ENCODE assay signal across 12 cellular contexts in the genomic region with DNA sequence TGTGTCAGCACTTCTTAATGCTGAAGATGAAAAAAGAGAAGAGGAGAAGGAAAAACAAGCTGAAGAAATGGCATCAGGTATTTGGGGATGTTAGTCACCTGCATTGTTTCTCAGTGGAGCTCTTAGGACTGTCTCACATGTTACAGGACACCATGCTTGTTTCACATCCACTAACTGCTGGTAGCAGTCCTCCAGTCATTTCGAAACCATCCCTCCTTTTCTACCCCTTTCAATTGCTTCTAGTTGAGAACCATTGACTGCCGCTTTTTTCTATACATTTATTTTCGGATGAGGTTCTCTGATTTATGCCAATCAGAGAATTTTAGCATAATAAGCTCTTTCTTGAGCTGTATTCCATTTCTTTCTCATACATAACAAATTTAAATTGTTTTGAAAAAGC. TPM values are rescaled to one million over a fixed set of nuclear protein-coding genes. Genes with fewer than 3 reads are reported as not detected.
DNase-seq lines count a peak whose midpoint lies in the region; ATAC-seq and TF ChIP-seq lines count a peak whose summit lies in the region.
"Had no signal": no experiment of that assay in that cellular context is flagged by ENCODE, and none has a peak within 500 bp of the region (broad histone marks: within the 10 kb centered on the region; RNA-seq: fewer than 3 reads in every experiment).

No MANE protein-coding gene starts in this region.

- no peak overlapping the region for H2AFZ ChIP-seq in KMS-11 (ENCODE audit: low read depth)

- no peaks in the 10 kb centered on the region for H3K9me3 Mint-ChIP-seq in CD8-positive, alpha-beta T cell

- H4K20me1 ChIP-seq in KMS-11 (ENCODE audit: insufficient read depth) = no peaks in the 10 kb centered on the region

- intact Hi-C loops in CD8-positive, alpha-beta T cell (cut with DNase I, micrococcal nuclease) = loop anchor here (5.0 kb wide), 2 partner anchors 84 to 299 kb away; a partner anchor contains a TSS
- intact Hi-C loops in posterior vena cava (cut with DNase I) = no loop called here

- peaks cover 53% of the 10 kb centered on the region for H3K36me3 Mint-ChIP-seq in CD8-positive, alpha-beta T cell

- no peak for TF ChIP-seq CTCF in CD8-positive, alpha-beta T cell (IDR thresholded peaks at IDR 0.05)
- TF ChIP-seq CTCF in KMS-11 (conservative IDR thresholded peaks at IDR 0.05; ENCODE audit: low read depth, low read length) = no peak
- TF ChIP-seq CTCF in suprapubic skin (IDR thresholded peaks at IDR 0.05) = no peak

- ATAC-seq in CD8-positive, alpha-beta T cell = no peak
- peak; percentile 100 for ATAC-seq in GM19043 (IDR thresholded peaks at IDR 0.05; ENCODE audit: low read depth, unreplicated experiment)
- peak; percentile 100 for ATAC-seq in HG02840 (IDR thresholded peaks at IDR 0.05; ENCODE audit: low FRiP score, unreplicated experiment)

- H3K9me3 ChIP-seq in CD8-positive, alpha-beta T cell (ENCODE audit: low read length) = no peaks in the 10 kb centered on the region
- H3K9me3 ChIP-seq in suprapubic skin = no peaks in the 10 kb centered on the region
- H3K9me3 ChIP-seq: transverse colon had no signal

- H3K4me3 Mint-ChIP-seq in CD8-positive, alpha-beta T cell = no peak overlapping the region

- H3K36me3 ChIP-seq in CD8-positive, alpha-beta T cell (ENCODE audit: insufficient read depth, low read length) = peaks cover 9% of the 10 kb centered on the region
- H3K36me3 ChIP-seq in KMS-11 (ENCODE audit: insufficient read depth) = no peaks in the 10 kb centered on the region
- peaks cover 43% of the 10 kb centered on the region for H3K36me3 ChIP-seq in suprapubic skin

- H3K27ac Mint-ChIP-seq in CD8-positive, alpha-beta T cell = peak overlapping the region; percentile 32

- H3K9ac ChIP-seq in KMS-11 = no peak overlapping the region

- no peaks in the 10 kb centered on the region for H3K79me2 ChIP-seq in KMS-11 (ENCODE audit: insufficient read depth, low read depth)

- no peaks in the 10 kb centered on the region for H3K27me3 Mint-ChIP-seq in CD8-positive, alpha-beta T cell (ENCODE audit: low read depth)

- TF ChIP-seq POLR2A in suprapubic skin (IDR thresholded peaks at IDR 0.05) = no peak

- peaks cover 38% of the 10 kb centered on the region for H3K4me1 Mint-ChIP-seq in CD8-positive, alpha-beta T cell (ENCODE audit: low read depth)

- H3K4me1 ChIP-seq in CD8-positive, alpha-beta T cell (ENCODE audit: insufficient read depth, low read length) = peaks cover 11% of the 10 kb centered on the region
- H3K4me1 ChIP-seq in KMS-11 (ENCODE audit: low read depth, poor library complexity, severe bottlenecking) (peaks cover 21% of the 10 kb centered on the region), suprapubic skin (no peaks in the 10 kb centered on the region)

- no peaks in the 10 kb centered on the region for H3K27me3 ChIP-seq in CD8-positive, alpha-beta T cell (ENCODE audit: insufficient read depth, low read length)
- H3K27me3 ChIP-seq in KMS-11 (ENCODE audit: insufficient read depth, low read depth) = no peaks in the 10 kb centered on the region
- H3K27me3 ChIP-seq in suprapubic skin = no peaks in the 10 kb centered on the region
- H3K27me3 ChIP-seq: transverse colon had no signal

- DNase-seq in CD8-positive, alpha-beta T cell = no peak
- DNase-seq in suprapubic skin (ENCODE audit: low spot score in 2 of 2) = no peak
- no peak for DNase-seq in dedifferentiated amniotic fluid mesenchymal stem cell (ENCODE audit: extremely low spot score)
- no peak for DNase-seq in hypothalamus (lab: John Stamatoyannopoulos, UW)
- no peak for DNase-seq in posterior vena cava (ENCODE audit: low spot score)
- DNase-seq: anterior cingulate cortex, mesenchymal stem cell, NCI-H187, transverse colon had no signal

- WGBS in suprapubic skin = 81% methylated on average over 3 of the region's 3 CpGs

- H3K4me3 ChIP-seq in CD8-positive, alpha-beta T cell (ENCODE audit: low read depth, low read length) = no peak overlapping the region
- H3K4me3 ChIP-seq in KMS-11 (IDR thresholded peaks at IDR 0.05; ENCODE audit: insufficient read depth, low read depth, low read length) (no peak overlapping the region), suprapubic skin (no peak overlapping the region)
- H3K4me3 ChIP-seq: transverse colon had no signal

- TF ChIP-seq EP300 in suprapubic skin (IDR thresholded peaks at IDR 0.05) = no peak

- no peak overlapping the region for H3K27ac ChIP-seq in CD8-positive, alpha-beta T cell (ENCODE audit: low read depth, low read length)
- H3K27ac ChIP-seq in KMS-11 (peak overlapping the region; percentile 22; the same call in 1 of the 2 replicates), suprapubic skin (no peak overlapping the region)
- H3K27ac ChIP-seq: transverse colon had no signal

- H3K4me2 ChIP-seq in KMS-11 = peak overlapping the region; percentile 39; the same call in 1 of the 2 replicates

- CTCF ChIA-PET in CD8-positive, alpha-beta T cell (lab: Charles Lee) = interaction anchor here (0.8 to 3.0 kb wide), 9 partner anchors 13 to 298 kb away, joined by 3 to 22 read pairs (median 4); no protein-coding TSS in a partner anchor

- POLR2A ChIA-PET in CD8-positive, alpha-beta T cell (lab: Charles Lee) = interaction anchor here (0.6 to 1.3 kb wide), 2 partner anchors 83 to 92 kb away, joined by 3 to 5 read pairs; no protein-coding TSS in a partner anchor

RNA-seq across cellular contexts. Expression of a gene that starts 21.5 kb away (rescaled TPM):
- 100 to 1,000 TPM; 161 to 178 TPM for total RNA-seq in CD8-positive, alpha-beta T cell
- total RNA-seq in suprapubic skin (10 to 100 TPM; 56.9 to 76.5 (median 64.6) TPM), posterior vena cava (10 to 100 TPM; 36.5 to 44.9 TPM)

RNA-seq across cellular contexts. Expression of a gene that starts 51.2 kb away (rescaled TPM):
- 10 to 100 TPM; 88.0 to 90.4 TPM for total RNA-seq in CD8-positive, alpha-beta T cell
- total RNA-seq in suprapubic skin (10 to 100 TPM in 3 of 4 donors, 1 to 10 TPM in 1; 4.0 to 18.2 (median 10.7) TPM), posterior vena cava (10 to 100 TPM; 11.4 to 37.0 TPM)

Comparison
In these comparisons a context has a peak if more than half of its experiments do, and no peak if none do; other contexts are left out.
1. intact Hi-C loops: an anchor here in CD8-positive, alpha-beta T cell (5.0 kb wide); none called in posterior vena cava.